23 cellular contexts compared by ENCODE assay signal in the genomic region with DNA sequence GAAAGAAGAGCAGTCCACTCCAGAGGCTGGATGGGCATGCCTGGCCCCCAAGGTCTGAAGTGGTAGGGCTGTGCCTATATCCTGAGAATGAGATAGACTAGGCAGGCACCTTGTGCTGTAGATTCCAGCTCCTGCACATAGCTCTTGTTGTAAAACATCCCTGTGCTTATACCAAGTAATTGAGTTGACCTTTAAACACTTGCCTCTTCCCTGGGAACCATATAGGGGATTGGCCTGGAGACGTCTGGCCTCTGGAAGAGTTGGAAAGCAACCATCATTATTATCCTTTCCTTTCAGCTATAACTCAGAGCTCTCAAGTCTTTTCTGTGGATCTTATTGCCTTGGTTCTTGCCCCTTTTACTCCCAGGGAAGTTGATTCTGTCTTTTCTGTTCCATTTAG. TPM values are rescaled to one million over a fixed set of nuclear protein-coding genes. Genes with fewer than 3 reads are reported as not detected.
DNase-seq lines count a peak whose midpoint lies in the region; ATAC-seq and TF ChIP-seq lines count a peak whose summit lies in the region.
"Had no signal": no experiment of that assay in that cellular context is flagged by ENCODE, and none has a peak within 500 bp of the region (broad histone marks: within the 10 kb centered on the region; RNA-seq: fewer than 3 reads in every experiment).

No MANE protein-coding gene starts in this region.

- H3K27ac ChIP-seq in duodenal mucosa (ENCODE audit: low read depth, low read length), result peak overlapping the region; percentile 20

- H3K4me1 ChIP-seq in duodenal mucosa (ENCODE audit: control insufficient read depth in 1 of 2, insufficient read depth in 2 of 2, low read length in 2 of 2), result peaks cover 73 to 81% of the 10 kb centered on the region in 2 donors
- peaks cover 3% of the 10 kb centered on the region; the same call in 1 of the 2 replicates for H3K4me1 ChIP-seq in HAP-1

- no peak for TF ChIP-seq CTCF in natural killer cell (IDR thresholded peaks at IDR 0.05)
- TF ChIP-seq CTCF in type B pancreatic cell (conservative IDR thresholded peaks at IDR 0.05), result no peak

- H3K27me3 ChIP-seq in duodenal mucosa (ENCODE audit: control insufficient read depth in 1 of 2, insufficient read depth in 2 of 2, low read length in 2 of 2) (no peaks in the 10 kb centered on the region), HAP-1 (ENCODE audit: low read depth) (no peaks in the 10 kb centered on the region)

- no peaks in the 10 kb centered on the region for H3K9me3 Mint-ChIP-seq in activated naive CD8-positive, alpha-beta T cell treated with anti-CD3 and anti-CD28 coated beads, Interleukin-2, amount 50 U/mL, for 24 hours
- no peaks in the 10 kb centered on the region for H3K9me3 Mint-ChIP-seq in activated naive CD8-positive, alpha-beta T cell treated with anti-CD3 and anti-CD28 coated beads for 36 hours
- H3K9me3 Mint-ChIP-seq in natural killer cell (no peaks in the 10 kb centered on the region), type B pancreatic cell (no peaks in the 10 kb centered on the region)
- H3K9me3 Mint-ChIP-seq: IgD-negative memory B cell had no signal

- ATAC-seq in activated naive CD8-positive, alpha-beta T cell treated with anti-CD3 and anti-CD28 coated beads, Interleukin-2, amount 50 U/mL, for 24 hours, result no peak
- no peak for ATAC-seq in natural killer cell
- ATAC-seq: activated CD4-positive, alpha-beta T cell treated with anti-CD3 and anti-CD28 coated beads for 36 hours; Right ventricle myocardium inferior had no signal

- peaks cover 2% of the 10 kb centered on the region for H3K36me3 Mint-ChIP-seq in activated naive CD8-positive, alpha-beta T cell treated with anti-CD3 and anti-CD28 coated beads, Interleukin-2, amount 50 U/mL, for 24 hours (ENCODE audit: low read depth)
- H3K36me3 Mint-ChIP-seq in activated naive CD8-positive, alpha-beta T cell treated with anti-CD3 and anti-CD28 coated beads for 36 hours, result peaks cover 8% of the 10 kb centered on the region
- no peaks in the 10 kb centered on the region for H3K36me3 Mint-ChIP-seq in natural killer cell
- H3K36me3 Mint-ChIP-seq in type B pancreatic cell, result peaks cover 4% of the 10 kb centered on the region
- H3K36me3 Mint-ChIP-seq: IgD-negative memory B cell had no signal

- peak overlapping the region in 1 of 2 donors; percentile 5 for H3K9ac ChIP-seq in duodenal mucosa (ENCODE audit: low read depth in 1 of 2, low read length in 2 of 2)

- no peak for DNase-seq in activated naive CD8-positive, alpha-beta T cell treated with anti-CD3 and anti-CD28 coated beads, Interleukin-2, amount 50 U/mL, for 24 hours
- no peak for DNase-seq in activated naive CD8-positive, alpha-beta T cell treated with anti-CD3 and anti-CD28 coated beads for 36 hours
- DNase-seq in natural killer cell, result no peak
- no peak for DNase-seq in type B pancreatic cell (ENCODE audit: extremely low spot score, unreplicated experiment)
- no peak for DNase-seq in NCI-H2227 (lab: John Stamatoyannopoulos, UW; ENCODE audit: unreplicated experiment)
- no peak for DNase-seq in HAP-1 (ENCODE audit: low spot score in 2 of 2)
- no peak for DNase-seq in HuH-7 (ENCODE audit: low spot score)
- DNase-seq: ACHN; activated CD4-positive, alpha-beta T cell treated with anti-CD3 and anti-CD28 coated beads for 36 hours; activated effector memory CD4-positive, alpha-beta T cell treated with anti-CD3 and anti-CD28 coated beads, Interleukin-2, amount 50 U/mL, for 16 hours; amygdala; caudate nucleus; DMS79; effector memory CD4-positive, alpha-beta T cell; GOT3; mesendoderm; NCI-H1436; NCI-H748 treated with DMSO at 0.1 percent for 48 hours; stimulated activated CD4-positive, alpha-beta T cell treated with anti-CD3 and anti-CD28 coated beads, Interleukin-12 subunit alpha, Interleukin-12 subunit beta, amount 100 ng/mL, for 4 hours; substantia nigra had no signal

- intact Hi-C loops in natural killer cell (cut with micrococcal nuclease), result no loop called here

- H3K27ac Mint-ChIP-seq in activated naive CD8-positive, alpha-beta T cell treated with anti-CD3 and anti-CD28 coated beads, Interleukin-2, amount 50 U/mL, for 24 hours, result peak overlapping the region; percentile 43
- no peak overlapping the region for H3K27ac Mint-ChIP-seq in activated naive CD8-positive, alpha-beta T cell treated with anti-CD3 and anti-CD28 coated beads for 36 hours
- H3K27ac Mint-ChIP-seq in natural killer cell (peak overlapping the region; percentile 70 to 87), type B pancreatic cell (peak overlapping the region; percentile 69)
- H3K27ac Mint-ChIP-seq: IgD-negative memory B cell had no signal

- H3K4me1 Mint-ChIP-seq in activated naive CD8-positive, alpha-beta T cell treated with anti-CD3 and anti-CD28 coated beads, Interleukin-2, amount 50 U/mL, for 24 hours, result peaks cover 36% of the 10 kb centered on the region
- H3K4me1 Mint-ChIP-seq in activated naive CD8-positive, alpha-beta T cell treated with anti-CD3 and anti-CD28 coated beads for 36 hours, result peaks cover 32% of the 10 kb centered on the region
- peaks cover 32 to 38% of the 10 kb centered on the region in 2 donors for H3K4me1 Mint-ChIP-seq in natural killer cell
- H3K4me1 Mint-ChIP-seq in type B pancreatic cell (ENCODE audit: unreplicated experiment), result peaks cover 48% of the 10 kb centered on the region

- in situ Hi-C loops in HAP-1 (cut with MboI; ENCODE audit: low sequenced_read_pairs), result no loop called here

- no peaks in the 10 kb centered on the region for H3K27me3 Mint-ChIP-seq in activated naive CD8-positive, alpha-beta T cell treated with anti-CD3 and anti-CD28 coated beads, Interleukin-2, amount 50 U/mL, for 24 hours
- no peaks in the 10 kb centered on the region for H3K27me3 Mint-ChIP-seq in activated naive CD8-positive, alpha-beta T cell treated with anti-CD3 and anti-CD28 coated beads for 36 hours
- H3K27me3 Mint-ChIP-seq in natural killer cell (ENCODE audit: low read depth in 2 of 2) (no peaks in the 10 kb centered on the region), type B pancreatic cell (no peaks in the 10 kb centered on the region)
- H3K27me3 Mint-ChIP-seq: activated CD4-positive, alpha-beta T cell treated with anti-CD3 and anti-CD28 coated beads for 36 hours; IgD-negative memory B cell had no signal

- H3K4me3 ChIP-seq in duodenal mucosa (ENCODE audit: low read depth in 1 of 2, low read length in 2 of 2), result peak overlapping the region in 1 of 2 donors; percentile 0
- no peak overlapping the region for H3K4me3 ChIP-seq in HAP-1

- H3K9me3 ChIP-seq in duodenal mucosa (ENCODE audit: control insufficient read depth in 1 of 2, low read length in 2 of 2), result no peaks in the 10 kb centered on the region
- H3K9me3 ChIP-seq in HAP-1, result no peaks in the 10 kb centered on the region

- H3K36me3 ChIP-seq in duodenal mucosa (ENCODE audit: control insufficient read depth in 1 of 2, insufficient read depth in 2 of 2, low read length in 2 of 2) (peaks cover 0 to 7% of the 10 kb centered on the region in 2 donors), HAP-1 (replicated peaks) (no peaks in the 10 kb centered on the region; the same call in 1 of the 2 replicates)

- H3K4me3 Mint-ChIP-seq in activated naive CD8-positive, alpha-beta T cell treated with anti-CD3 and anti-CD28 coated beads, Interleukin-2, amount 50 U/mL, for 24 hours, result no peak overlapping the region
- H3K4me3 Mint-ChIP-seq in activated naive CD8-positive, alpha-beta T cell treated with anti-CD3 and anti-CD28 coated beads for 36 hours, result no peak overlapping the region
- H3K4me3 Mint-ChIP-seq in natural killer cell (no peak overlapping the region), type B pancreatic cell (no peak overlapping the region)
- H3K4me3 Mint-ChIP-seq: activated CD4-positive, alpha-beta T cell treated with anti-CD3 and anti-CD28 coated beads for 36 hours; IgD-negative memory B cell had no signal

RNA-seq across cellular contexts. Expression of a gene that starts 15.1 kb away (rescaled TPM):
- total RNA-seq in activated naive CD8-positive, alpha-beta T cell treated with anti-CD3 and anti-CD28 coated beads for 36 hours, result 10 to 100 TPM; 28.9 to 30.1 TPM
- 10 to 100 TPM; 17.2 to 28.6 (median 19.1) TPM for total RNA-seq in natural killer cell
- 46.6 and 127 TPM in 2 replicates for total RNA-seq in type B pancreatic cell (ENCODE audit: low replicate concordance)
